1 cellular context compared by ENCODE assay signal in genomic region chr11:126061707-126062678, GRCh38.
TF ChIP-seq lines count a peak whose summit lies in the region.

No MANE protein-coding gene starts in this region.

TF ChIP-seq in WTC11, 78 proteins besides CTCF, POLR2A, EP300 and RAD21 (continued from another document and continues in another):
- TF ChIP-seq ZNF532 (CRISPR knock-in tag; IDR thresholded peaks at IDR 0.05; ENCODE audit: borderline replicate concordance): no peak
- TF ChIP-seq STAT6 (CRISPR knock-in tag; conservative IDR thresholded peaks at IDR 0.05; ENCODE audit: low read depth): no peak
- TF ChIP-seq, protein P1, sequence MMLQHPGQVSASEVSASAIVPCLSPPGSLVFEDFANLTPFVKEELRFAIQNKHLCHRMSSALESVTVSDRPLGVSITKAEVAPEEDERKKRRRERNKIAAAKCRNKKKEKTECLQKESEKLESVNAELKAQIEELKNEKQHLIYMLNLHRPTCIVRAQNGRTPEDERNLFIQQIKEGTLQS (CRISPR knock-in tag; conservative IDR thresholded peaks at IDR 0.05): no peak
- no peak for TF ChIP-seq FOXJ3 (CRISPR knock-in tag; IDR thresholded peaks at IDR 0.05; ENCODE audit: borderline replicate concordance)
- TF ChIP-seq MAX (CRISPR knock-in tag; IDR thresholded peaks at IDR 0.05): 0 out of 2 replicates have a peak, but pooled peaks have one; percentile 35
- TF ChIP-seq, protein P2, sequence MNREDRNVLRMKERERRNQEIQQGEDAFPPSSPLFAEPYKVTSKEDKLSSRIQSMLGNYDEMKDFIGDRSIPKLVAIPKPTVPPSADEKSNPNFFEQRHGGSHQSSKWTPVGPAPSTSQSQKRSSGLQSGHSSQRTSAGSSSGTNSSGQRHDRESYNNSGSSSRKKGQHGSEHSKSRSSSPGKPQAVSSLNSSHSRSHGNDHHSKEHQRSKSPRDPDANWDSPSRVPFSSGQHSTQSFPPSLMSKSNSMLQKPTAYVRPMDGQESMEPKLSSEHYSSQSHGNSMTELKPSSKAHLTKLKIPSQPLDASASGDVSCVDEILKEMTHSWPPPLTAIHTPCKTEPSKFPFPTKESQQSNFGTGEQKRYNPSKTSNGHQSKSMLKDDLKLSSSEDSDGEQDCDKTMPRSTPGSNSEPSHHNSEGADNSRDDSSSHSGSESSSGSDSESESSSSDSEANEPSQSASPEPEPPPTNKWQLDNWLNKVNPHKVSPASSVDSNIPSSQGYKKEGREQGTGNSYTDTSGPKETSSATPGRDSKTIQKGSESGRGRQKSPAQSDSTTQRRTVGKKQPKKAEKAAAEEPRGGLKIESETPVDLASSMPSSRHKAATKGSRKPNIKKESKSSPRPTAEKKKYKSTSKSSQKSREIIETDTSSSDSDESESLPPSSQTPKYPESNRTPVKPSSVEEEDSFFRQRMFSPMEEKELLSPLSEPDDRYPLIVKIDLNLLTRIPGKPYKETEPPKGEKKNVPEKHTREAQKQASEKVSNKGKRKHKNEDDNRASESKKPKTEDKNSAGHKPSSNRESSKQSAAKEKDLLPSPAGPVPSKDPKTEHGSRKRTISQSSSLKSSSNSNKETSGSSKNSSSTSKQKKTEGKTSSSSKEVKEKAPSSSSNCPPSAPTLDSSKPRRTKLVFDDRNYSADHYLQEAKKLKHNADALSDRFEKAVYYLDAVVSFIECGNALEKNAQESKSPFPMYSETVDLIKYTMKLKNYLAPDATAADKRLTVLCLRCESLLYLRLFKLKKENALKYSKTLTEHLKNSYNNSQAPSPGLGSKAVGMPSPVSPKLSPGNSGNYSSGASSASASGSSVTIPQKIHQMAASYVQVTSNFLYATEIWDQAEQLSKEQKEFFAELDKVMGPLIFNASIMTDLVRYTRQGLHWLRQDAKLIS (CRISPR knock-in tag; IDR thresholded peaks at IDR 0.05; ENCODE audit: borderline replicate concordance): no peak
- 0 out of 2 replicates have a peak, but pooled peaks have one; percentile 13 for TF ChIP-seq GABPB1 (CRISPR knock-in tag; IDR thresholded peaks at IDR 0.05)
- TF ChIP-seq PRRX2 (CRISPR knock-in tag; IDR thresholded peaks at IDR 0.05): no peak
- no peak for TF ChIP-seq CREB1 (CRISPR knock-in tag; IDR thresholded peaks at IDR 0.05)
- no peak for TF ChIP-seq NR3C1 (CRISPR knock-in tag; conservative IDR thresholded peaks at IDR 0.05; ENCODE audit: low read depth)
- TF ChIP-seq NFATC4 (CRISPR knock-in tag; IDR thresholded peaks at IDR 0.05): no peak
- TF ChIP-seq, protein P3, sequence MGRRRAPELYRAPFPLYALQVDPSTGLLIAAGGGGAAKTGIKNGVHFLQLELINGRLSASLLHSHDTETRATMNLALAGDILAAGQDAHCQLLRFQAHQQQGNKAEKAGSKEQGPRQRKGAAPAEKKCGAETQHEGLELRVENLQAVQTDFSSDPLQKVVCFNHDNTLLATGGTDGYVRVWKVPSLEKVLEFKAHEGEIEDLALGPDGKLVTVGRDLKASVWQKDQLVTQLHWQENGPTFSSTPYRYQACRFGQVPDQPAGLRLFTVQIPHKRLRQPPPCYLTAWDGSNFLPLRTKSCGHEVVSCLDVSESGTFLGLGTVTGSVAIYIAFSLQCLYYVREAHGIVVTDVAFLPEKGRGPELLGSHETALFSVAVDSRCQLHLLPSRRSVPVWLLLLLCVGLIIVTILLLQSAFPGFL (CRISPR knock-in tag; IDR thresholded peaks at IDR 0.05; ENCODE audit: borderline replicate concordance): 0 out of 2 replicates have a peak, but pooled peaks have one; percentile 20
- no peak for TF ChIP-seq AR (CRISPR knock-in tag; IDR thresholded peaks at IDR 0.05)
- no peak for TF ChIP-seq ZSCAN18 (CRISPR knock-in tag; IDR thresholded peaks at IDR 0.05)
- TF ChIP-seq MLX (CRISPR knock-in tag; IDR thresholded peaks at IDR 0.05): no peak
- TF ChIP-seq PRDM15 (CRISPR knock-in tag; IDR thresholded peaks at IDR 0.05): no peak
- no peak for TF ChIP-seq ZNF219 (CRISPR knock-in tag; IDR thresholded peaks at IDR 0.05; ENCODE audit: borderline replicate concordance)
- TF ChIP-seq ATF2 (CRISPR knock-in tag; IDR thresholded peaks at IDR 0.05; ENCODE audit: borderline replicate concordance, low read depth): no peak
- TF ChIP-seq E2F4 (CRISPR knock-in tag; IDR thresholded peaks at IDR 0.05; ENCODE audit: borderline replicate concordance, low read depth): no peak
- TF ChIP-seq HMGA2 (CRISPR knock-in tag; IDR thresholded peaks at IDR 0.05): no peak
- TF ChIP-seq SMAD4 (CRISPR knock-in tag; IDR thresholded peaks at IDR 0.05): no peak
